In the genomic region with DNA sequence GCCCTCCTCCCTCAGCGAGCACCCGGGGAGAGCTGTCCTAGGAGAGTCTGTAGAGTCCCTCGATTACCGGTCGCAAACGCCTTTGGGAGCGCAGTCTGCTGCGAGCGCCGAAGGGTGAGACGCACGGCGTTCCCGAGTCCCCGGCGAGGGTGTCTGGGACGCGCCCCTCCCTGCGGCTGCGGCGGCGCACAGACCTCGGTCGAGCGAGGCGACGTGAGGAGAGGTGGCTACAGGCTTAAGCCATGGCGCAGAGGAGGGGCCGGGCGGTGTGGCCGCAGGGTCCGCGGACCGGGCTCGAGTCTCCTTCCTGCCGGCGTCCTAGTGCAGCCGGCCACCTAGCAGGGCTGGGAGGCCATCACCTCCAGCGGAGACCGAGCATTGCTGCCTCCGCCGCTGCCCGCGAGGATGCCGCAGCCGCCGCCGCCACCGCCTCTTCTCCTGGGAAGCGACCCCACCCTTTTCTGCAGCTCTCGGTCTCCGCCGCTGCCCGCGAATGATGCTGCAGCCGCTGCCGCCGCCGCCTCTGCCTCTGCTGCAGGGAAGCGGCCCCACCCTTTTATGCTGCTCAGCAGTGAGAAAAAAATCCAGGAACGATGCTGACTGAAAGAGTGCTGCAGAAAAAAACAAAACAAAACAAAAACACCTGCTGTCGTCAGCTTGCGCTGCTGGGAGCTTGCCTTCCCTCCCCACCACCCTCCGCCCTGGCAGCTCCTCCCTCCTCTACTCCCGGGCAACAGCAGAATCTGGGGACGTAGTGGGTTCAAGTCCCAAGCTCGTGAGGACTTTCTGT, we compare ENCODE assay signal across 9 cellular contexts. TPM values are rescaled to one million over a fixed set of nuclear protein-coding genes. Genes with fewer than 3 reads are reported as not detected.
DNase-seq lines count a peak whose midpoint lies in the region; ATAC-seq, FAIRE-seq and TF ChIP-seq lines count a peak whose summit lies in the region.
"Had no signal": no experiment of that assay in that cellular context is flagged by ENCODE, and none has a peak within 500 bp of the region (broad histone marks: within the 10 kb centered on the region; RNA-seq: fewer than 3 reads in every experiment).

MAP6 (minus strand) TSS at position 531 of the 790 bp plus-strand sequence. CDS start 669 bp downstream, outside the sequence.

- DNase-seq in A549 (ENCODE audit: low read depth in 1 of 2, low spot score in 1 of 2) (peak; percentile 21), GM12865 (ENCODE audit: low read depth) (peak; percentile 14), Panc1 (ENCODE audit: low read depth, low spot score) (no peak), cerebellum (ENCODE audit: low spot score) (peak; percentile 65), kidney tubule cell (ENCODE audit: low spot score) (peak; percentile 16)
- DNase-seq in stimulated activated CD4-positive, alpha-beta T cell treated with anti-CD3 and anti-CD28 coated beads, Interleukin-4, amount 100 ng/mL, for 1 hour: peak; percentile 22

- BruUV-seq in Panc1 (replicated peaks; lab: Mats Ljungman, UMichigan): no TSS peak

- no peak for TF ChIP-seq RAD21 in A549 (conservative IDR thresholded peaks at IDR 0.05 in 1 of 2, IDR thresholded peaks at IDR 0.05 in 1 of 2)

- TF ChIP-seq POLR2A in A549 (IDR thresholded peaks at IDR 0.05; ENCODE audit: low read length): no peak

- H3K4me3 ChIP-seq in A549: peak within 1 kb of the TSS; percentile 63
- peak within 1 kb of the TSS; percentile 39 for H3K4me3 ChIP-seq in GM12865 (ENCODE audit: low read depth, low read length)
- H3K4me3 ChIP-seq in Panc1 (ENCODE audit: low read depth in 2 of 2, low read length in 2 of 2): peak within 1 kb of the TSS; percentile 40 to 48

- TF ChIP-seq CTCF in A549 (IDR thresholded peaks at IDR 0.05): no peak
- TF ChIP-seq CTCF in GM12865 (IDR thresholded peaks at IDR 0.05; ENCODE audit: insufficient read depth, low read depth, low read length, missing control alignments): no peak
- TF ChIP-seq CTCF in Panc1 (IDR thresholded peaks at IDR 0.05): no peak

- POLR2A ChIA-PET in A549 (lab: Yijun Ruan, JAX) (no interaction called here), Panc1 (lab: Charles Lee) (no interaction called here)

- no peaks in the 10 kb centered on the region for H3K4me1 ChIP-seq in A549
- no peaks in the 10 kb centered on the region for H3K4me1 ChIP-seq in Panc1 (ENCODE audit: control insufficient read depth, insufficient read depth, low read length)

- H3K27ac ChIP-seq in A549: peak within 1 kb of the TSS; percentile 65 to 82; a peak in 5 of 6 replicates
- H3K27ac ChIP-seq in Panc1 (ENCODE audit: low read length): no peak within 1 kb of the TSS

- CTCF ChIA-PET in A549 (lab: Yijun Ruan, JAX) (interaction anchor here (0.6 to 1.5 kb wide), 4 partner anchors 9 to 447 kb away, joined by 3 to 4 read pairs (median 3); no protein-coding TSS in a partner anchor), Panc1 (lab: Charles Lee) (no interaction called here)

- intact Hi-C loops in Panc1 (cut with micrococcal nuclease; ENCODE audit: unreplicated experiment): no loop called here

- FAIRE-seq in A549 (lab: Jason Lieb, UNC): no peak
- FAIRE-seq: endometrium had no signal

- 29% methylated on average over 50 of the region's 67 CpGs for WGBS in A549 (ENCODE audit: missing lambda C conversion rate)

- peaks cover 60% of the 10 kb centered on the region for H3K27me3 ChIP-seq in Panc1 (ENCODE audit: control insufficient read depth, insufficient read depth, low read length)

- H3K9me3 ChIP-seq in A549 (no peaks in the 10 kb centered on the region), Panc1 (ENCODE audit: control insufficient read depth, insufficient read depth, low read depth, low read length) (no peaks in the 10 kb centered on the region)

- peak within 1 kb of the TSS; percentile 99 for H3K4me2 ChIP-seq in A549

- peak; percentile 27 to 66 for ATAC-seq in A549
- peak; percentile 73 for ATAC-seq in Panc1
- ATAC-seq in HG03378 (IDR thresholded peaks at IDR 0.05; ENCODE audit: unreplicated experiment): no peak
- ATAC-seq in GM21367 (IDR thresholded peaks at IDR 0.05; ENCODE audit: unreplicated experiment): no peak

- in situ Hi-C loops in Panc1 (cut with HindIII; ENCODE audit: low pct_unique_long_range_greater_than_20kb, low sequenced_read_pairs): no loop called here

- no peak for TF ChIP-seq EP300 in A549 (IDR thresholded peaks at IDR 0.05)

- no peaks in the 10 kb centered on the region for H3K36me3 ChIP-seq in Panc1 (ENCODE audit: control insufficient read depth, insufficient read depth, low read length)

TF ChIP-seq in A549, 52 proteins besides CTCF, POLR2A, EP300 and RAD21:
- TF ChIP-seq HMGXB4 (CRISPR knock-in tag; IDR thresholded peaks at IDR 0.05; ENCODE audit: borderline replicate concordance) (no peak), E2F6 (IDR thresholded peaks at IDR 0.05; ENCODE audit: borderline replicate concordance, low read depth) (0 out of 2 replicates have a peak, but pooled peaks have one; percentile 52), SREBF2 (IDR thresholded peaks at IDR 0.05) (no peak), RNF2 (IDR thresholded peaks at IDR 0.05; ENCODE audit: borderline replicate concordance, low read depth) (peak; percentile 23; the same call in 1 of the 2 replicates), EHF (CRISPR knock-in tag; IDR thresholded peaks at IDR 0.05) (no peak)
TF ChIP-seq in A549: peak in this region for 2.

RNA-seq across cellular contexts. Expression of gene MAP6, which starts in this region (rescaled TPM):
- polyA plus RNA-seq in A549 (2011; rRNA removed): 2.1 and 2.9 TPM in 2 replicates
- polyA plus RNA-seq in A549 (2012; cell fraction: cytosol; rRNA removed): 0.77 and 1.1 TPM in 2 replicates
- 2.1 and 3.2 TPM in 2 replicates for polyA plus RNA-seq in A549 (2012; cell fraction: nucleus; rRNA removed)
- 1.1 to 1.5 TPM (median 1.2 TPM) in 3 replicates for polyA plus RNA-seq in A549 (2017; fragmentation: RNase III; extraction: RNeasy Plus Mini Kit Qiagen cat#74134 plus additional on column Dnase treatment)
- polyA minus RNA-seq in A549 (2011; rRNA and poly(A)+ RNA removed): 1.7 and 2.5 TPM in 2 replicates
- 0.21 TPM for total RNA-seq in Panc1 (2021; ENCODE audit: unreplicated experiment)
- polyA plus RNA-seq in Panc1 (2012; ENCODE audit: insufficient read length): 0.53 TPM
- 92.6 TPM for total RNA-seq in cerebellum

Comparison
In these comparisons a context has a peak if more than half of its experiments do, and no peak if none do; other contexts are left out.
1. RNA of gene MAP6 (total RNA-seq): 92.6 TPM in cerebellum (single experiment); 0.21 TPM in Panc1 (single experiment); every median in the first group is over 10 times any median in the second.
2. Peak in ATAC-seq and H3K4me3 ChIP-seq in Panc1; RNA of the gene not detected or under 1 TPM.
3. ATAC-seq: peak in A549 (2 of 2); none in HG03378 (single experiment) and GM21367 (single experiment).
4. Peak in every context shown above with its lines, with median percentiles within 50 percentile points of each other: H3K4me3 ChIP-seq.